9 cellular contexts compared by ENCODE assay signal in the genomic region with DNA sequence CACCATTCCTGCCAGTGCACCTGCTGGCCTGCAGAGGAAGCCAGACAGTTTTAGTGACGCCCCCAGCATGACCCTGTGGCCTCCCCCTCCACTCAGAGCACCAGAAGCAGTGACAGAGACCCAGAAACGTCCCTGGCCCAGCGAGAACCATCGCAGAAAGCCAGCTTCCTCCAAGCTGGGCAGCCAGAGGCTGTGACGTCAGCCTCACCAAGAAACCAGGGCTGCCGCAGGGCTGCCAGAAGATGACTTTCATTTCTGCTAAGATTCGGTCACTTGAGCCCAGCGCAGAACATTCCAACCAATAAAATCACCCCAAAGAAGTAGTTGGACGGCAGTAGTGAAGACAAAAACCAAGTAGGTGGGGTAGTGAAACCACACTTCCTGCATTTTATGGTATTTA. TPM values are rescaled to one million over a fixed set of nuclear protein-coding genes. Genes with fewer than 3 reads are reported as not detected.
DNase-seq lines count a peak whose midpoint lies in the region; ATAC-seq and TF ChIP-seq lines count a peak whose summit lies in the region.
"Had no signal": no experiment of that assay in that cellular context is flagged by ENCODE, and none has a peak within 500 bp of the region (broad histone marks: within the 10 kb centered on the region; RNA-seq: fewer than 3 reads in every experiment).

No MANE protein-coding gene starts in this region.

- H3K9ac ChIP-seq in Karpas-422 (ENCODE audit: low read length) = peak overlapping the region; percentile 40

- TF ChIP-seq POLR2A in erythroblast (IDR thresholded peaks at IDR 0.05; ENCODE audit: low read length) = no peak
- TF ChIP-seq POLR2A in spleen (IDR thresholded peaks at IDR 0.05) = no peak

- intact Hi-C loops in spleen (cut with DNase I; ENCODE audit: low total_unique reads) = no loop called here

- no peaks in the 10 kb centered on the region for H3K36me3 ChIP-seq in Karpas-422 (ENCODE audit: insufficient read depth, low read length)
- H3K36me3 ChIP-seq in spleen = no peaks in the 10 kb centered on the region
- H3K36me3 ChIP-seq: neutrophil had no signal

- WGBS in spleen, 5 donors = 41 to 58% (median 49%) methylated on average over 4 to 9 of the region's 9 CpGs

- no peak overlapping the region for H2AFZ ChIP-seq in Karpas-422 (ENCODE audit: low read length)

- H3K9me2 ChIP-seq in Karpas-422 (replicated peaks; ENCODE audit: insufficient read depth, low read length) = no peaks in the 10 kb centered on the region

- no peaks in the 10 kb centered on the region for H3K79me2 ChIP-seq in Karpas-422 (ENCODE audit: low read length)

- TF ChIP-seq CTCF in spleen (IDR thresholded peaks at IDR 0.05 in 8 of 11, conservative IDR thresholded peaks at IDR 0.05 in 3 of 11) = no peak

- peak overlapping the region; percentile 33 for H3K4me2 ChIP-seq in Karpas-422 (ENCODE audit: low read depth, low read length, poor library complexity, severe bottlenecking)

- H3K9me3 ChIP-seq in Karpas-422 (ENCODE audit: low read length) (no peaks in the 10 kb centered on the region; the same call in 1 of the 2 replicates), spleen (peaks cover 0 to under 1% (median 0%) of the 10 kb centered on the region in 8 donors)
- H3K9me3 ChIP-seq: neutrophil had no signal

- ATAC-seq in GM18873 (IDR thresholded peaks at IDR 0.05; ENCODE audit: low FRiP score, unreplicated experiment) = peak; percentile 44
- ATAC-seq in GM21381 (IDR thresholded peaks at IDR 0.05; ENCODE audit: unreplicated experiment) = no peak
- no peak for ATAC-seq in HG03175 (IDR thresholded peaks at IDR 0.05; ENCODE audit: unreplicated experiment)

- peaks cover 32% of the 10 kb centered on the region for H3K4me1 ChIP-seq in Karpas-422 (ENCODE audit: low read length)
- peaks cover 7 to 41% (median 24%) of the 10 kb centered on the region in 6 donors for H3K4me1 ChIP-seq in spleen

- peak overlapping the region; percentile 29; the same call in 1 of the 2 replicates for H3K4me3 ChIP-seq in Karpas-422 (ENCODE audit: low read length)
- H3K4me3 ChIP-seq in spleen = no peak overlapping the region

- no peaks in the 10 kb centered on the region for H3K27me3 ChIP-seq in Karpas-422 (ENCODE audit: low read length)
- peaks cover 0 to 29% (median 11%) of the 10 kb centered on the region in 7 donors for H3K27me3 ChIP-seq in spleen (replicated peaks in 1 of 7)

- no peak overlapping the region for H3K27ac ChIP-seq in Karpas-422 (ENCODE audit: low read length)
- H3K27ac ChIP-seq in spleen = peak overlapping the region in 5 of 8 donors; percentile 16 to 72 (median 37)
- H3K27ac ChIP-seq: neutrophil had no signal

- no peaks in the 10 kb centered on the region for H4K20me1 ChIP-seq in Karpas-422 (ENCODE audit: insufficient read depth, low read depth, low read length)

- DNase-seq in Karpas-422 = peak; percentile 73
- peak; percentile 23 to 58 for DNase-seq in erythroblast (lab: John Stamatoyannopoulos, UW)
- peak; percentile 88 for DNase-seq in spleen
- no peak for DNase-seq in NCI-H2196 treated with DMSO at 0.1 percent for 48 hours (lab: John Stamatoyannopoulos, UW; ENCODE audit: unreplicated experiment)
- DNase-seq: NCI-H2171 treated with DMSO at 0.1 percent for 48 hours had no signal

RNA-seq across cellular contexts. Expression of a gene that starts 29.6 kb away (rescaled TPM):
- 5,091 and 6,020 TPM in 2 replicates for total RNA-seq in Karpas-422 (2014; rRNA removed; shearing (Covaris generic); ENCODE audit: low replicate concordance)
- total RNA-seq in spleen = 1,000 to 10,000 TPM in 6 of 7 donors, 100 to 1,000 TPM in 1; 911 to 1,835 (median 1,346) TPM
- 1,000 to 10,000 TPM; 3,289 to 6,164 (median 6,022) TPM for polyA plus RNA-seq in spleen
